In the genomic region with DNA sequence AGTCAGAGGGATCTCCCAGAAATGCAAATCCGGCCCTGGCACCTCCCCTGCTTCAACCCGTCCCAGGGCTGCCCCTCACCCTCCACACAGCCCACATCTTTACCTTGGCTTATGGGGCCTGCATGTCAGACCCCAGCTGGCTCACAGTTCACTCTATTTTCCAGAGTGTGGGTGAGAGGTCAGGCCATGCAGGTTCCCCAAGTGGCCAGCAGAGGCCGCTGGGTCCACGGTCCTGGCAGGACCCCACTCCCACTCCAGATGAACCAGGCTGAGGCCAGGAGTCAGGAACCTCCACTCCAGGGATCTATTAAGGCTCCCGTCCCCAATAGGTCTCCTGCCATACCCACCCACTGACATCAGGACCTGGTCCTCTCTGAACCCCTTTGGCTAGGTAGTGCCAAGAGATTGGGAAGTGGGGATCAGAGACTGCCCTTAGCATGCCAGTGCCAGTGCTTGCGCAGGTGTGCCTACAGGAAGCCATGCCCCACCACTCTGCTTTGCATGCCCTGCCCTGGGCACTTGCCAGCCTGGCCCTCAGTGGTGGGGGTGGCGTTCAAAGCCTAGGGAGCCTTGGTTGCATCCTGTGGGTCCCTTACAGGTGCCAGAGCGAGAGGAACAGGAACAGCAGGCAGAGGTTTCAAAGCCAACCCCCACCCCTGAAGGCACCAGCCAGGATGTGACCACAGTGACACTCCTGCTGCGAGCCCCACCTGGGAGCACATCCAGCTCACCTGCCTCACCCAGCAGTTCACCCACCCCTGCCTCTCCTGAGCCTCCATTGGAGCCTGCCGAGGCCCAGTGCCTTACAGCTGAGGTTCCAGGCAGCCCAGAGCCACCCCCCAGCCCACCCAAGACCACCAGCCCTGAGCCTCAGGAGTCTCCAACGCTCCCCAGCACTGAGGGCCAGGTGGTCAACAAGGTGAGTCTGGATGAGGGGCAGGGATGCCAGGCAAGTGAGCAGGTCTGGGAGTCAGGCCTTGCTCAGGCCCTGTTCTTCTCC, we compare ENCODE assay signal across 8 cellular contexts. TPM values are rescaled to one million over a fixed set of nuclear protein-coding genes. Genes with fewer than 3 reads are reported as not detected.
A peak's percentile ranks its signal among the peaks of the same experiment; 100 is the strongest.
DNase-seq lines count a peak whose midpoint lies in the region; ATAC-seq, FAIRE-seq and TF ChIP-seq lines count a peak whose summit lies in the region.

No MANE protein-coding gene starts in this region.

- WGBS in right cardiac atrium: 65% methylated on average over 11 of the region's 11 CpGs

- H3K27ac ChIP-seq in right cardiac atrium (ENCODE audit: low read length): peak overlapping the region; percentile 13

- DNase-seq in NCI-H2171 treated with DMSO at 0.1 percent for 48 hours (lab: John Stamatoyannopoulos, UW) (peak; percentile 35), NCI-H2171 (lab: John Stamatoyannopoulos, UW) (no peak), right cardiac atrium (peak; percentile 42 to 84 (median 77)), RCC 7860 (ENCODE audit: low spot score) (no peak)
- DNase-seq in activated naive CD8-positive, alpha-beta T cell treated with anti-CD3 and anti-CD28 coated beads, Interleukin-2, amount 50 U/mL, for 24 hours: peak; percentile 32
- peak; percentile 52 for DNase-seq in stimulated activated CD8-positive, alpha-beta memory T cell treated with anti-CD3 and anti-CD28 coated beads, Interleukin-4, amount 100 ng/mL, for 48 hours

- no peaks in the 10 kb centered on the region for H3K9me3 ChIP-seq in right cardiac atrium (ENCODE audit: control insufficient read depth, low read length)

- H3K27me3 Mint-ChIP-seq in activated naive CD8-positive, alpha-beta T cell treated with anti-CD3 and anti-CD28 coated beads, Interleukin-2, amount 50 U/mL, for 24 hours: no peaks in the 10 kb centered on the region

- intact Hi-C loops in right cardiac atrium (cut with DNase I): loop anchor here in 3 of 4 donors (5.0 to 10.0 kb wide), 3 partner anchors 58 to 145 kb away; no protein-coding TSS in a partner anchor

- H3K36me3 Mint-ChIP-seq in activated naive CD8-positive, alpha-beta T cell treated with anti-CD3 and anti-CD28 coated beads, Interleukin-2, amount 50 U/mL, for 24 hours (ENCODE audit: low read depth): no peaks in the 10 kb centered on the region

- no peak overlapping the region for H3K4me3 Mint-ChIP-seq in activated naive CD8-positive, alpha-beta T cell treated with anti-CD3 and anti-CD28 coated beads, Interleukin-2, amount 50 U/mL, for 24 hours

- peaks cover 2% of the 10 kb centered on the region for H3K4me1 Mint-ChIP-seq in activated naive CD8-positive, alpha-beta T cell treated with anti-CD3 and anti-CD28 coated beads, Interleukin-2, amount 50 U/mL, for 24 hours

- no peaks in the 10 kb centered on the region for H3K9me3 Mint-ChIP-seq in activated naive CD8-positive, alpha-beta T cell treated with anti-CD3 and anti-CD28 coated beads, Interleukin-2, amount 50 U/mL, for 24 hours

- no peak overlapping the region for H3K4me3 ChIP-seq in right cardiac atrium (ENCODE audit: low read length)

- no peak overlapping the region for H3K27ac Mint-ChIP-seq in activated naive CD8-positive, alpha-beta T cell treated with anti-CD3 and anti-CD28 coated beads, Interleukin-2, amount 50 U/mL, for 24 hours

- no peak for ATAC-seq in activated naive CD8-positive, alpha-beta T cell treated with anti-CD3 and anti-CD28 coated beads, Interleukin-2, amount 50 U/mL, for 24 hours
- ATAC-seq in right cardiac atrium (peak; percentile 4 to 5), GM21825 (IDR thresholded peaks at IDR 0.05; ENCODE audit: unreplicated experiment) (no peak)

- no peak for FAIRE-seq in RCC 7860 (lab: Jason Lieb, UNC)

- TF ChIP-seq CTCF in LNCAP (IDR thresholded peaks at IDR 0.05): peak; percentile 85

- H3K4me1 ChIP-seq in right cardiac atrium (ENCODE audit: control insufficient read depth, insufficient read depth, low read length): no peaks in the 10 kb centered on the region

- no peaks in the 10 kb centered on the region for H3K27me3 ChIP-seq in right cardiac atrium (ENCODE audit: control insufficient read depth, insufficient read depth)

RNA-seq across cellular contexts. Expression of gene SMTN, which starts 8.3 kb away (rescaled TPM):
- 100 to 1,000 TPM; 156 to 233 (median 217) TPM for total RNA-seq in right cardiac atrium
- polyA plus RNA-seq in right cardiac atrium: 192 TPM

RNA-seq across cellular contexts. Expression of gene SELENOM, which starts 18.0 kb away (rescaled TPM):
- total RNA-seq in right cardiac atrium: 100 to 1,000 TPM; 167 to 205 (median 176) TPM
- 219 TPM for polyA plus RNA-seq in right cardiac atrium

RNA-seq across cellular contexts. Expression of gene INPP5J, which starts 33.4 kb away (rescaled TPM):
- total RNA-seq in right cardiac atrium: 10 to 100 TPM; 28.8 to 62.1 (median 50.7) TPM
- polyA plus RNA-seq in right cardiac atrium: 28.9 TPM

RNA-seq across cellular contexts. Expression of gene PLA2G3, which starts 50.9 kb away (rescaled TPM):
- total RNA-seq in right cardiac atrium: not detected
- polyA plus RNA-seq in right cardiac atrium: not detected

Comparison
In these comparisons a context has a peak if more than half of its experiments do, and no peak if none do; other contexts are left out.
1. DNase-seq: peak in NCI-H2171 treated with DMSO at 0.1 percent for 48 hours (single experiment), activated naive CD8-positive, alpha-beta T cell treated with anti-CD3 and anti-CD28 coated beads, Interleukin-2, amount 50 U/mL, for 24 hours (single experiment), right cardiac atrium (3 of 3) and stimulated activated CD8-positive, alpha-beta memory T cell treated with anti-CD3 and anti-CD28 coated beads, Interleukin-4, amount 100 ng/mL, for 48 hours (single experiment); none in NCI-H2171 (single experiment) and RCC 7860 (single experiment).
2. ATAC-seq: peak in right cardiac atrium (2 of 2); none in activated naive CD8-positive, alpha-beta T cell treated with anti-CD3 and anti-CD28 coated beads, Interleukin-2, amount 50 U/mL, for 24 hours (single experiment) and GM21825 (single experiment).